Comparison of ENCODE assay signal across 20 cellular contexts in genomic region chr12:31479516-31480210, GRCh38.
DNase-seq lines count a peak whose midpoint lies in the region; ATAC-seq lines count a peak whose summit lies in the region.
"Had no signal": no experiment of that assay in that cellular context is flagged by ENCODE, and none has a peak within 500 bp of the region (broad histone marks: within the 10 kb centered on the region; RNA-seq: fewer than 3 reads in every experiment).

No MANE protein-coding gene starts in this region.

- peaks cover 0 to 2% (median 0%) of the 10 kb centered on the region in 7 donors for H3K9me3 Mint-ChIP-seq in naive B cell
- no peaks in the 10 kb centered on the region for H3K9me3 Mint-ChIP-seq in CD8-positive, alpha-beta memory T cell
- H3K9me3 Mint-ChIP-seq: brain had no signal

- H3K27me3 ChIP-seq in CD8-positive, alpha-beta memory T cell (ENCODE audit: insufficient read depth, low read length, poor library complexity, severe bottlenecking) = no peaks in the 10 kb centered on the region
- H3K27me3 ChIP-seq: SJCRH30, thyroid gland had no signal

- H3K4me1 Mint-ChIP-seq in naive B cell = peaks cover 51 to 66% (median 53%) of the 10 kb centered on the region in 3 donors
- no peaks in the 10 kb centered on the region for H3K4me1 Mint-ChIP-seq in CD8-positive, alpha-beta memory T cell

- peak overlapping the region in 2 of 8 donors; percentile 42 to 56 for H3K4me3 Mint-ChIP-seq in naive B cell
- no peak overlapping the region for H3K4me3 Mint-ChIP-seq in CD8-positive, alpha-beta memory T cell
- H3K4me3 Mint-ChIP-seq: brain had no signal

- no peak overlapping the region for H3K4me3 ChIP-seq in CD8-positive, alpha-beta memory T cell (ENCODE audit: low read length)
- H3K4me3 ChIP-seq: coronary artery, SJCRH30, thyroid gland had no signal

- H3K36me3 Mint-ChIP-seq in naive B cell = no peaks in the 10 kb centered on the region
- H3K36me3 Mint-ChIP-seq in CD8-positive, alpha-beta memory T cell = no peaks in the 10 kb centered on the region

- H3K27ac Mint-ChIP-seq in naive B cell = peak overlapping the region in 2 of 6 donors; percentile 53 to 57
- no peak overlapping the region for H3K27ac Mint-ChIP-seq in CD8-positive, alpha-beta memory T cell
- H3K27ac Mint-ChIP-seq: progenitor cell of endocrine pancreas had no signal

- ATAC-seq in GM18502 (IDR thresholded peaks at IDR 0.05; ENCODE audit: poor library complexity, unreplicated experiment) = peak; percentile 44
- peak; percentile 54 for ATAC-seq in GM21447 (IDR thresholded peaks at IDR 0.05; ENCODE audit: unreplicated experiment)
- ATAC-seq in naive B cell (ENCODE audit: low read depth in 2 of 2) = peak; percentile 58 to 61

- H3K27ac ChIP-seq in CD8-positive, alpha-beta memory T cell (ENCODE audit: low read depth, low read length) = no peak overlapping the region
- H3K27ac ChIP-seq: coronary artery, SJCRH30, thyroid gland had no signal

- no peaks in the 10 kb centered on the region for H3K4me1 ChIP-seq in CD8-positive, alpha-beta memory T cell (ENCODE audit: insufficient read depth, low read length)
- H3K4me1 ChIP-seq: SJCRH30, thyroid gland had no signal

- DNase-seq in NCI-H69 (lab: John Stamatoyannopoulos, UW) (peak; percentile 70), naive B cell (no peak), AG20443 (ENCODE audit: low spot score) (no peak), RKO (ENCODE audit: low spot score) (no peak)
- no peak for DNase-seq in CD8-positive, alpha-beta memory T cell
- DNase-seq: activated CD8-positive, alpha-beta memory T cell treated with anti-CD3 and anti-CD28 coated beads, Interleukin-2, amount 50 U/mL, for 48 hours; activated gamma-delta T cell; DMS53; Karpas-422; NCI-H2107; NCI-H510A treated with DMSO at 0.1 percent for 48 hours; SJCRH30; stimulated activated CD4-positive, alpha-beta T cell treated with anti-CD3 and anti-CD28 coated beads, Interleukin-1b, Interleukin-23, amount 100 ng/mL, for 48 hours; stimulated activated naive CD4-positive, alpha-beta T cell treated with Interleukin-2 at 50 U/mL for 16 hours; thyroid gland had no signal

- no peaks in the 10 kb centered on the region for H3K27me3 Mint-ChIP-seq in naive B cell
- peaks cover 3 to 12% of the 10 kb centered on the region in 2 donors for H3K27me3 Mint-ChIP-seq in CD8-positive, alpha-beta memory T cell
- H3K27me3 Mint-ChIP-seq: brain, progenitor cell of endocrine pancreas had no signal

- POLR2A ChIA-PET in CD8-positive, alpha-beta memory T cell (lab: Charles Lee) = no interaction called here

- CTCF ChIA-PET in CD8-positive, alpha-beta memory T cell (lab: Charles Lee) = no interaction called here

- no peaks in the 10 kb centered on the region for H3K9me3 ChIP-seq in CD8-positive, alpha-beta memory T cell (ENCODE audit: low read length)
- H3K9me3 ChIP-seq: SJCRH30, thyroid gland had no signal

- H3K36me3 ChIP-seq in CD8-positive, alpha-beta memory T cell (ENCODE audit: insufficient read depth, low read length) = no peaks in the 10 kb centered on the region
